1 cellular context compared by ENCODE assay signal in the genomic region with DNA sequence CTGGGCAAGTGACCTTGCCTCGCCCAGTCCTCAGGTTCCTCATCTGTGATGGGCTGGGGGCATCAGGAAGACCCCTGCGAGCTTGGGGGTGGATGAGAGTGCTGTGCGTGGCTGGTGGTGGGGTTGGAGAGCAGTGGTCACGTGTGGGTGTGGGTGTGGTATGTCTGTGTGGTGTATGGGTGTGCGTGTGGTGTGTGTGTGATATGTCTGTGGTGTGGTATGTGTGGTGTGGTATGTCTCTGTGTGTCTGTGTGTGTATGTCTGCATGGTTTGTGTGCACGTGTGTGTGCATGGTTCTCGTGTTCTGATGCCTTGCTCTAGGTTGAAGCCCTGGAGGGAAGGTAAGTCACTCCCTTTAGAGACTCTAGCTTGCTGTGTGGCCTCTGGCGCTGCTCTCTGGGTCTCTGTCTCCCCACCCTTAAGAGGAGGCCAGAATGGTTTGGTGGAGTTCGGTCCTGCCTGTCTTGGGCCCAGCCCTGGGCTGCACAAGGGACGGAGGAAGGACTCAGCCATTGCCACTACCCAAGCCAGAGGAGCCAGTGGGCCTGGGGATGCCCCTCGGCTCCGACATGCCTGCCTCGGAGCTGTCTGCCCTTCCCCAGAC.
TF ChIP-seq lines count a peak whose summit lies in the region.

No MANE protein-coding gene starts in this region.

TF ChIP-seq in H1, 55 proteins besides CTCF, POLR2A, EP300 and RAD21:
- TF ChIP-seq, protein P1, sequence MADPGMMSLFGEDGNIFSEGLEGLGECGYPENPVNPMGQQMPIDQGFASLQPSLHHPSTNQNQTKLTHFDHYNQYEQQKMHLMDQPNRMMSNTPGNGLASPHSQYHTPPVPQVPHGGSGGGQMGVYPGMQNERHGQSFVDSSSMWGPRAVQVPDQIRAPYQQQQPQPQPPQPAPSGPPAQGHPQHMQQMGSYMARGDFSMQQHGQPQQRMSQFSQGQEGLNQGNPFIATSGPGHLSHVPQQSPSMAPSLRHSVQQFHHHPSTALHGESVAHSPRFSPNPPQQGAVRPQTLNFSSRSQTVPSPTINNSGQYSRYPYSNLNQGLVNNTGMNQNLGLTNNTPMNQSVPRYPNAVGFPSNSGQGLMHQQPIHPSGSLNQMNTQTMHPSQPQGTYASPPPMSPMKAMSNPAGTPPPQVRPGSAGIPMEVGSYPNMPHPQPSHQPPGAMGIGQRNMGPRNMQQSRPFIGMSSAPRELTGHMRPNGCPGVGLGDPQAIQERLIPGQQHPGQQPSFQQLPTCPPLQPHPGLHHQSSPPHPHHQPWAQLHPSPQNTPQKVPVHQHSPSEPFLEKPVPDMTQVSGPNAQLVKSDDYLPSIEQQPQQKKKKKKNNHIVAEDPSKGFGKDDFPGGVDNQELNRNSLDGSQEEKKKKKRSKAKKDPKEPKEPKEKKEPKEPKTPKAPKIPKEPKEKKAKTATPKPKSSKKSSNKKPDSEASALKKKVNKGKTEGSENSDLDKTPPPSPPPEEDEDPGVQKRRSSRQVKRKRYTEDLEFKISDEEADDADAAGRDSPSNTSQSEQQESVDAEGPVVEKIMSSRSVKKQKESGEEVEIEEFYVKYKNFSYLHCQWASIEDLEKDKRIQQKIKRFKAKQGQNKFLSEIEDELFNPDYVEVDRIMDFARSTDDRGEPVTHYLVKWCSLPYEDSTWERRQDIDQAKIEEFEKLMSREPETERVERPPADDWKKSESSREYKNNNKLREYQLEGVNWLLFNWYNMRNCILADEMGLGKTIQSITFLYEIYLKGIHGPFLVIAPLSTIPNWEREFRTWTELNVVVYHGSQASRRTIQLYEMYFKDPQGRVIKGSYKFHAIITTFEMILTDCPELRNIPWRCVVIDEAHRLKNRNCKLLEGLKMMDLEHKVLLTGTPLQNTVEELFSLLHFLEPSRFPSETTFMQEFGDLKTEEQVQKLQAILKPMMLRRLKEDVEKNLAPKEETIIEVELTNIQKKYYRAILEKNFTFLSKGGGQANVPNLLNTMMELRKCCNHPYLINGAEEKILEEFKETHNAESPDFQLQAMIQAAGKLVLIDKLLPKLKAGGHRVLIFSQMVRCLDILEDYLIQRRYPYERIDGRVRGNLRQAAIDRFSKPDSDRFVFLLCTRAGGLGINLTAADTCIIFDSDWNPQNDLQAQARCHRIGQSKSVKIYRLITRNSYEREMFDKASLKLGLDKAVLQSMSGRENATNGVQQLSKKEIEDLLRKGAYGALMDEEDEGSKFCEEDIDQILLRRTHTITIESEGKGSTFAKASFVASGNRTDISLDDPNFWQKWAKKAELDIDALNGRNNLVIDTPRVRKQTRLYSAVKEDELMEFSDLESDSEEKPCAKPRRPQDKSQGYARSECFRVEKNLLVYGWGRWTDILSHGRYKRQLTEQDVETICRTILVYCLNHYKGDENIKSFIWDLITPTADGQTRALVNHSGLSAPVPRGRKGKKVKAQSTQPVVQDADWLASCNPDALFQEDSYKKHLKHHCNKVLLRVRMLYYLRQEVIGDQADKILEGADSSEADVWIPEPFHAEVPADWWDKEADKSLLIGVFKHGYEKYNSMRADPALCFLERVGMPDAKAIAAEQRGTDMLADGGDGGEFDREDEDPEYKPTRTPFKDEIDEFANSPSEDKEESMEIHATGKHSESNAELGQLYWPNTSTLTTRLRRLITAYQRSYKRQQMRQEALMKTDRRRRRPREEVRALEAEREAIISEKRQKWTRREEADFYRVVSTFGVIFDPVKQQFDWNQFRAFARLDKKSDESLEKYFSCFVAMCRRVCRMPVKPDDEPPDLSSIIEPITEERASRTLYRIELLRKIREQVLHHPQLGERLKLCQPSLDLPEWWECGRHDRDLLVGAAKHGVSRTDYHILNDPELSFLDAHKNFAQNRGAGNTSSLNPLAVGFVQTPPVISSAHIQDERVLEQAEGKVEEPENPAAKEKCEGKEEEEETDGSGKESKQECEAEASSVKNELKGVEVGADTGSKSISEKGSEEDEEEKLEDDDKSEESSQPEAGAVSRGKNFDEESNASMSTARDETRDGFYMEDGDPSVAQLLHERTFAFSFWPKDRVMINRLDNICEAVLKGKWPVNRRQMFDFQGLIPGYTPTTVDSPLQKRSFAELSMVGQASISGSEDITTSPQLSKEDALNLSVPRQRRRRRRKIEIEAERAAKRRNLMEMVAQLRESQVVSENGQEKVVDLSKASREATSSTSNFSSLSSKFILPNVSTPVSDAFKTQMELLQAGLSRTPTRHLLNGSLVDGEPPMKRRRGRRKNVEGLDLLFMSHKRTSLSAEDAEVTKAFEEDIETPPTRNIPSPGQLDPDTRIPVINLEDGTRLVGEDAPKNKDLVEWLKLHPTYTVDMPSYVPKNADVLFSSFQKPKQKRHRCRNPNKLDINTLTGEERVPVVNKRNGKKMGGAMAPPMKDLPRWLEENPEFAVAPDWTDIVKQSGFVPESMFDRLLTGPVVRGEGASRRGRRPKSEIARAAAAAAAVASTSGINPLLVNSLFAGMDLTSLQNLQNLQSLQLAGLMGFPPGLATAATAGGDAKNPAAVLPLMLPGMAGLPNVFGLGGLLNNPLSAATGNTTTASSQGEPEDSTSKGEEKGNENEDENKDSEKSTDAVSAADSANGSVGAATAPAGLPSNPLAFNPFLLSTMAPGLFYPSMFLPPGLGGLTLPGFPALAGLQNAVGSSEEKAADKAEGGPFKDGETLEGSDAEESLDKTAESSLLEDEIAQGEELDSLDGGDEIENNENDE (IDR thresholded peaks at IDR 0.05; ENCODE audit: insufficient replicate concordance, low read length) = no peak
- no peak for TF ChIP-seq TAF7 (optimal IDR thresholded peaks at IDR 0.05; ENCODE audit: borderline replicate concordance, low read depth, low read length)
